11 cellular contexts compared by ENCODE assay signal in genomic region chr11:89201138-89201537, GRCh38. TPM values are rescaled to one million over a fixed set of nuclear protein-coding genes. Genes with fewer than 3 reads are reported as not detected.
"Had no signal": no experiment of that assay in that cellular context is flagged by ENCODE, and none has a peak within 500 bp of the region (broad histone marks: within the 10 kb centered on the region; RNA-seq: fewer than 3 reads in every experiment).

No MANE protein-coding gene starts in this region.

- H3K36me3 ChIP-seq: HAP-1 had no signal

- DNase-seq: HFFc6, KBM-7 had no signal

- H3K4me2 ChIP-seq: GM23338, KMS-11 had no signal

- FAIRE-seq: H1, H54, HTR-8/SVneo had no signal

- H3K9ac ChIP-seq: KMS-11 had no signal

- H3K4me3 ChIP-seq: GM23338, HAP-1 had no signal

- H2AFZ ChIP-seq: GM23338 had no signal

- H3K27ac ChIP-seq: KMS-11 had no signal

- ATAC-seq: GM23338, HCT116 had no signal

- H3K4me1 ChIP-seq: HAP-1 had no signal

- H3K9me3 ChIP-seq: HAP-1 had no signal

RNA-seq across cellular contexts. Expression of gene TYR, which starts 23.5 kb away (rescaled TPM):
- total RNA-seq: GM23338, H1, HFFc6, HT-29 had no signal
- polyA plus RNA-seq: H1, IgD-negative memory B cell had no signal
